8 cellular contexts compared by ENCODE assay signal in the genomic region with DNA sequence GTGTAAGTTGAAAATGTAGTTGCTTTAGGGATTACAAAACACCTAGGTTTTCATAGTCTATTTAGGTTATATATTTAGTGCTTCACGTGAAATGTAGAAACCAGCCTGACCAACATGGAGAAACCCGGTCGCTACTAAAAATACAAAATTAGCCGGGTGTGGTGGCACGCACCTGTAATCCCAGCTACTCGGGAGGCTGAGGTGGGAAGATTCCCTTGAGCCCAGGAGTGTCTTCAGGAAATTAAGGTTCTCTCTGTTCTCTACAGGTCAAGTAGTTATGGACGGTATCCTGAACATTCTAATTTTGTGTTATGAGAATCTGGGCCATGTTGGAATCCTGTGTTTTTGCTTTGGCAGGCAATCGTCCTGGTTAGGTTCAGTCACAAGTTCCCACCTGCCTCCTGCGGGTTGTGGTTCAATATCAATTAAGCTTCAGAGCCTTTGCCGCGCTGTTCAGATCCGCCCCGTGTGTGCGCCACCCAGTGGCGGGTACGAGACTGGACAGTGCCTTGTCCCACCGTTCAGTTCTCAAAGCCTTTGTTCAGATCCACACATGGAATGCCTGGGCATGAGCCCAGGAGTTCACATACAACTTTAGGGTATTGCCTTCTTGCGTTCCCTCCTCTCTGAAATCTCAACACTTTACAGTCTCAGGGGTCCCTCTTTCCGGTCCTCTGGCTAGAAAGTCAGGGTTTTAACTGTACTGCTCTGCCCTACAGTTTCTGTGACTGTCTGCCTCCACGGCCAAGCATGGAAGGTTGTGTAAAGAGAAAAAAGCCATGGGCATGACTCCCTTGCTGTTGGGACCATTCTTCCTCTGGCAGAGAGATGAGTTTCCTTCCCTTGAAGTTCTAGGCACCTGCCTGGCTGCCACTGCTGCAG. TPM values are rescaled to one million over a fixed set of nuclear protein-coding genes. Genes with fewer than 3 reads are reported as not detected.
DNase-seq lines count a peak whose midpoint lies in the region; ATAC-seq and TF ChIP-seq lines count a peak whose summit lies in the region.

No MANE protein-coding gene starts in this region.

- peak overlapping the region; percentile 23 for H3K9ac ChIP-seq in Karpas-422 (ENCODE audit: low read length)

- H3K9me3 ChIP-seq in Karpas-422 (ENCODE audit: low read length) (no peaks in the 10 kb centered on the region), neutrophil (no peaks in the 10 kb centered on the region)

- in situ Hi-C loops in ACHN (cut with HindIII; ENCODE audit: low pct_ligation_motif_present, low pct_unique_long_range_greater_than_20kb, low sequenced_read_pairs): no loop called here

- TF ChIP-seq CTCF in fibroblast of villous mesenchyme (IDR thresholded peaks at IDR 0.05; ENCODE audit: insufficient read depth, low read depth, low read length) (peak; percentile 96), neutrophil (IDR thresholded peaks at IDR 0.05) (peak; percentile 65)

- no peak overlapping the region for H3K27ac ChIP-seq in Karpas-422 (ENCODE audit: low read length)
- no peak overlapping the region for H3K27ac ChIP-seq in neutrophil

- no peaks in the 10 kb centered on the region for H4K20me1 ChIP-seq in Karpas-422 (ENCODE audit: insufficient read depth, low read depth, low read length)

- peaks cover 19% of the 10 kb centered on the region for H3K4me1 ChIP-seq in Karpas-422 (ENCODE audit: low read length)
- peaks cover 3 to 4% of the 10 kb centered on the region in 2 experiments for H3K4me1 ChIP-seq in neutrophil (ENCODE audit: control insufficient read depth in 1 of 2, insufficient read depth in 1 of 2, low read depth in 1 of 2, low read length in 1 of 2)

- DNase-seq in ACHN (peak; percentile 75), Karpas-422 (peak; percentile 90), RKO (ENCODE audit: low spot score) (peak; percentile 83), fibroblast of villous mesenchyme (ENCODE audit: low read depth) (peak; percentile 65), stromal cell of bone marrow (ENCODE audit: low read depth) (peak; percentile 29)
- DNase-seq in activated T-helper 1 cell treated with anti-CD3 and anti-CD28 coated beads, Interleukin-2, amount 50 U/mL, for 16 hours (ENCODE audit: low read depth in 1 of 2, low spot score in 1 of 2): peak; percentile 39 to 52

- no peaks in the 10 kb centered on the region for H3K79me2 ChIP-seq in Karpas-422 (ENCODE audit: low read length)

- H3K36me3 ChIP-seq in Karpas-422 (ENCODE audit: insufficient read depth, low read length) (no peaks in the 10 kb centered on the region), neutrophil (peaks cover 12% of the 10 kb centered on the region)

- no peaks in the 10 kb centered on the region for H3K27me3 ChIP-seq in Karpas-422 (ENCODE audit: low read length)
- peaks cover 33% of the 10 kb centered on the region for H3K27me3 ChIP-seq in neutrophil

- H3K4me2 ChIP-seq in Karpas-422 (ENCODE audit: low read depth, low read length, poor library complexity, severe bottlenecking): peak overlapping the region; percentile 36

- peak overlapping the region; percentile 15; the same call in 1 of the 2 replicates for H3K4me3 ChIP-seq in Karpas-422 (ENCODE audit: low read length)
- H3K4me3 ChIP-seq in fibroblast of villous mesenchyme (ENCODE audit: low read depth, low read length): no peak overlapping the region
- no peak overlapping the region for H3K4me3 ChIP-seq in neutrophil (ENCODE audit: low read depth in 1 of 2, low read length in 1 of 2)

- ATAC-seq in GM19023 (IDR thresholded peaks at IDR 0.05; ENCODE audit: unreplicated experiment): peak; percentile 72

- H3K9me2 ChIP-seq in Karpas-422 (replicated peaks; ENCODE audit: insufficient read depth, low read length): no peaks in the 10 kb centered on the region

- H2AFZ ChIP-seq in Karpas-422 (ENCODE audit: low read length): peak overlapping the region; percentile 22; the same call in 1 of the 2 replicates

RNA-seq across cellular contexts. Expression of a gene that starts 41.7 kb away (rescaled TPM):
- total RNA-seq in Karpas-422 (2014; rRNA removed; shearing (Covaris generic); ENCODE audit: low replicate concordance): 12.3 and 12.7 TPM in 2 replicates
- total RNA-seq in fibroblast of villous mesenchyme: 26.7 and 27.6 TPM in 2 replicates

Comparison
In these comparisons a context has a peak if more than half of its experiments do, and no peak if none do; other contexts are left out.
1. DNase-seq: peak in every context shown above with its lines; median percentile 90 in Karpas-422; 83 in RKO; 75 in ACHN; 65 in fibroblast of villous mesenchyme; 46 in activated T-helper 1 cell treated with anti-CD3 and anti-CD28 coated beads, Interleukin-2, amount 50 U/mL, for 16 hours; 29 in stromal cell of bone marrow.